17 cellular contexts compared by ENCODE assay signal in genomic region chr1:240341365-240342250, GRCh38.
"Had no signal": no experiment of that assay in that cellular context is flagged by ENCODE, and none has a peak within 500 bp of the region (broad histone marks: within the 10 kb centered on the region; RNA-seq: fewer than 3 reads in every experiment).

No MANE protein-coding gene starts in this region.

- H3K27ac ChIP-seq: brain microvascular endothelial cell, prostate gland, right lobe of liver, suprapubic skin, upper lobe of left lung had no signal

- H3K27ac Mint-ChIP-seq: activated naive CD8-positive, alpha-beta T cell treated with anti-CD3 and anti-CD28 coated beads for 36 hours; activated T-cell treated with anti-CD3 and anti-CD28 coated beads, Interleukin-2, amount 50 U/mL, for 24 hours; endodermal cell; natural killer cell treated with Interleukin-12 subunit alpha and Interleukin-12 subunit beta and Interleukin-15 and Interleukin-18, amount 100 ng/mL, for 72 hours; T-helper 17 cell had no signal

- H3K4me1 ChIP-seq: prostate gland, right lobe of liver, suprapubic skin, upper lobe of left lung had no signal

- H3K9me3 Mint-ChIP-seq: activated naive CD8-positive, alpha-beta T cell treated with anti-CD3 and anti-CD28 coated beads for 36 hours had no signal

- ATAC-seq: left cardiac atrium; natural killer cell treated with Interleukin-12 subunit alpha and Interleukin-12 subunit beta and Interleukin-15 and Interleukin-18, amount 100 ng/mL, for 72 hours; right lobe of liver; stimulated activated naive CD8-positive, alpha-beta T cell treated with anti-CD3 and anti-CD28 coated beads, Interleukin-15, Interleukin-2, amounts not matched to agents 100 U/mL and 50 U/mL, for 24 hours; T-helper 17 cell had no signal

- H3K4me1 Mint-ChIP-seq: activated naive CD8-positive, alpha-beta T cell treated with anti-CD3 and anti-CD28 coated beads for 36 hours; endodermal cell; T-helper 17 cell had no signal

- H3K27me3 Mint-ChIP-seq: activated naive CD8-positive, alpha-beta T cell treated with anti-CD3 and anti-CD28 coated beads for 36 hours; activated T-cell treated with anti-CD3 and anti-CD28 coated beads, Interleukin-2, amount 50 U/mL, for 24 hours; T-helper 17 cell had no signal

- H3K36me3 ChIP-seq: brain microvascular endothelial cell, prostate gland, right lobe of liver, suprapubic skin, upper lobe of left lung had no signal

- H3K36me3 Mint-ChIP-seq: activated naive CD8-positive, alpha-beta T cell treated with anti-CD3 and anti-CD28 coated beads for 36 hours; natural killer cell treated with Interleukin-12 subunit alpha and Interleukin-12 subunit beta and Interleukin-15 and Interleukin-18, amount 100 ng/mL, for 72 hours had no signal

- H3K4me3 Mint-ChIP-seq: activated naive CD8-positive, alpha-beta T cell treated with anti-CD3 and anti-CD28 coated beads for 36 hours; activated T-cell treated with anti-CD3 and anti-CD28 coated beads, Interleukin-2, amount 50 U/mL, for 24 hours; endodermal cell; natural killer cell treated with Interleukin-12 subunit alpha and Interleukin-12 subunit beta and Interleukin-15 and Interleukin-18, amount 100 ng/mL, for 72 hours; T-helper 17 cell had no signal

- H3K4me3 ChIP-seq: prostate gland, right lobe of liver, suprapubic skin, upper lobe of left lung had no signal

- H3K9me3 ChIP-seq: prostate gland, right lobe of liver, suprapubic skin, upper lobe of left lung had no signal

- H3K27me3 ChIP-seq: brain microvascular endothelial cell, right lobe of liver, suprapubic skin, upper lobe of left lung had no signal

- DNase-seq: activated effector memory CD4-positive, alpha-beta T cell treated with anti-CD3 and anti-CD28 coated beads, Interleukin-2, amount 50 U/mL, for 16 hours; activated naive CD8-positive, alpha-beta T cell treated with anti-CD3 and anti-CD28 coated beads for 36 hours; activated T-cell treated with anti-CD3 and anti-CD28 coated beads, Interleukin-2, amount 50 U/mL, for 24 hours; brain microvascular endothelial cell; dermis blood vessel endothelial cell; endodermal cell; left cardiac atrium; nucleus accumbens; right lobe of liver; stimulated activated CD4-positive, alpha-beta T cell treated with anti-CD3 and anti-CD28 coated beads, Interleukin-2, amount 100 ng/mL, for 48 hours; stimulated activated CD8-positive, alpha-beta memory T cell treated with anti-CD3 and anti-CD28 coated beads, Interleukin-4, amount 100 ng/mL, for 48 hours; stimulated activated naive CD8-positive, alpha-beta T cell treated with anti-CD3 and anti-CD28 coated beads, Interleukin-15, Interleukin-2, amounts not matched to agents 100 U/mL and 50 U/mL, for 24 hours; T-helper 17 cell; upper lobe of left lung had no signal
